ENCODE assay signal across 24 cellular contexts in the genomic region with DNA sequence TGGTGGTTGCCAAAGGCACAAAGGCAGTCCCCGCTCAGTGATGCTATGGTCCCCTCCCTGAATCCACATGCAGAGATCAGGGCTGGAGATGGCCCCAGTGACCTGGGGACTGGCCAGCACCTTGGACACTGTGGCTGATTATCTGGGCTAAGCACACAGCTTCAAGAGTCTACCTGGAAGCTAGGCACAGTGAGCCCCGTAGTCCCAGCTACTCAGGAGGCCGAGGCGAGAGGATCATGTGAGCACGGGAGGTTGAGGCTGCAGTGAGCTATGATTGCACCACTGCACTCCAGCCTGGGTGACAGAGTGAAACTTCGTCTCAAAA. TPM values are rescaled to one million over a fixed set of nuclear protein-coding genes. Genes with fewer than 3 reads are reported as not detected.
DNase-seq lines count a peak whose midpoint lies in the region; ATAC-seq and TF ChIP-seq lines count a peak whose summit lies in the region.
"Had no signal": no experiment of that assay in that cellular context is flagged by ENCODE, and none has a peak within 500 bp of the region (broad histone marks: within the 10 kb centered on the region; RNA-seq: fewer than 3 reads in every experiment).

No MANE protein-coding gene starts in this region.

- H3K9me3 ChIP-seq in right cardiac atrium (ENCODE audit: control insufficient read depth, low read length), result no peaks in the 10 kb centered on the region
- H3K9me3 ChIP-seq: A549 had no signal

- DNase-seq in cardiac septum (ENCODE audit: low spot score) (peak; percentile 47), right cardiac atrium (no peak), GM13976 (ENCODE audit: low spot score) (peak; percentile 31), hepatic stellate cell (ENCODE audit: low spot score) (peak; percentile 2), ureter (ENCODE audit: low spot score) (peak; percentile 35), OCI-M2 (lab: John Stamatoyannopoulos, UW; ENCODE audit: unreplicated experiment) (no peak)
- DNase-seq: DMS79 treated with DMSO at 0.1 percent for 48 hours, Karpas-422, NCI-H1417 treated with DMSO at 0.1 percent for 48 hours, NCI-H1930, NCI-H226, NCI-H524, NCI-H82, PC-3, RPMI8226, SIG-M5 had no signal

- intact Hi-C loops in cardiac septum (cut with DNase I), result no loop called here
- intact Hi-C loops in right cardiac atrium (cut with DNase I), result no loop called here

- ATAC-seq in right cardiac atrium, result no peak
- ATAC-seq in HG02759 (IDR thresholded peaks at IDR 0.05; ENCODE audit: unreplicated experiment), result no peak
- ATAC-seq in HG02840 (IDR thresholded peaks at IDR 0.05; ENCODE audit: low FRiP score, unreplicated experiment), result no peak
- ATAC-seq: A549, PC-3, SK-N-SH treated with all-trans-retinoic acid at 6 μM for 48 hours had no signal

- WGBS in right cardiac atrium, result 94% methylated on average over 6 of the region's 6 CpGs

- no peaks in the 10 kb centered on the region for H3K4me1 ChIP-seq in right cardiac atrium (ENCODE audit: control insufficient read depth, insufficient read depth, low read length)
- H3K4me1 ChIP-seq: A549 had no signal

- H3K27me3 ChIP-seq in right cardiac atrium (ENCODE audit: control insufficient read depth, insufficient read depth), result no peaks in the 10 kb centered on the region

- no peak for TF ChIP-seq CTCF in GM13976 (IDR thresholded peaks at IDR 0.05; ENCODE audit: borderline replicate concordance, control extremely low read depth, extremely low read depth, insufficient read depth, missing control alignments)

- no peak overlapping the region for H3K27ac ChIP-seq in right cardiac atrium (ENCODE audit: low read length)
- H3K27ac ChIP-seq: A549, C4-2B had no signal

- in situ Hi-C loops in GM13976 (cut with MboI; ENCODE audit: low sequenced_read_pairs, unreplicated experiment), result no loop called here

- H3K4me3 ChIP-seq in right cardiac atrium (ENCODE audit: low read length), result no peak overlapping the region
- H3K4me3 ChIP-seq: A549 had no signal

RNA-seq across cellular contexts. Expression of gene SCGB3A1, which starts 8.3 kb away (rescaled TPM):
- total RNA-seq in cardiac septum, result not detected
- total RNA-seq in right cardiac atrium, result not detected
- not detected for polyA plus RNA-seq in right cardiac atrium
- total RNA-seq in ureter, result 1.4 TPM
- total RNA-seq: H4, MCF 10A, PC-3 had no signal
- polyA plus RNA-seq: A549, IgD-negative memory B cell had no signal

RNA-seq across cellular contexts. Expression of gene FLT4, which starts 49.8 kb away (rescaled TPM):
- total RNA-seq in cardiac septum (5.8 TPM), right cardiac atrium (1 to 10 TPM; 2.0 to 3.3 (median 3.3) TPM), ureter (12.1 TPM)
- polyA plus RNA-seq in right cardiac atrium, result 4.8 TPM
- total RNA-seq: H4, MCF 10A, PC-3 had no signal

Comparison
In these comparisons a context has a peak if more than half of its experiments do, and no peak if none do; other contexts are left out.
1. DNase-seq: peak in cardiac septum (single experiment), GM13976 (single experiment), hepatic stellate cell (single experiment) and ureter (single experiment); none in right cardiac atrium (0 of 3) and OCI-M2 (single experiment).